ENCODE assay signal across 35 cellular contexts in genomic region chr10:44201011-44201410, GRCh38.
DNase-seq lines count a peak whose midpoint lies in the region; ATAC-seq, FAIRE-seq and TF ChIP-seq lines count a peak whose summit lies in the region.
"Had no signal": no experiment of that assay in that cellular context is flagged by ENCODE, and none has a peak within 500 bp of the region (broad histone marks: within the 10 kb centered on the region; RNA-seq: fewer than 3 reads in every experiment).

No MANE protein-coding gene starts in this region.

- H3K36me3 ChIP-seq in HEK293 (ENCODE audit: control insufficient read depth in 2 of 2, insufficient read depth in 1 of 2, low read length in 2 of 2) (no peaks in the 10 kb centered on the region), HepG2 (replicated peaks in 1 of 2; ENCODE audit: control insufficient read depth in 1 of 2, insufficient read depth in 2 of 2, low read length in 2 of 2) (no peaks in the 10 kb centered on the region), lung (ENCODE audit: control insufficient read depth in 2 of 2, insufficient read depth in 2 of 2, low read length in 2 of 2) (no peaks in the 10 kb centered on the region), lower lobe of right lung (no peaks in the 10 kb centered on the region)
- H3K36me3 ChIP-seq: BE2C; BLaER1; BLaER1 treated with 17β-estradiol and CSF1 and Interleukin-3, amounts not matched to agents 10 nM and 100 nM had no signal

- H4K20me1 ChIP-seq in HepG2 (ENCODE audit: insufficient read depth, low read length), result no peaks in the 10 kb centered on the region
- H4K20me1 ChIP-seq: BLaER1; BLaER1 treated with 17β-estradiol and CSF1 and Interleukin-3, amounts not matched to agents 10 nM and 100 nM had no signal

- no peak overlapping the region for H3K9ac ChIP-seq in HepG2 (ENCODE audit: insufficient read depth, low read depth, low read length)
- H3K9ac ChIP-seq: BLaER1; BLaER1 treated with 17β-estradiol and CSF1 and Interleukin-3, amounts not matched to agents 10 nM and 100 nM had no signal

- DNase-seq in activated CD8-positive, alpha-beta T cell treated with anti-CD3 and anti-CD28 coated beads, Interleukin-2, amount 10 ng/mL, durations not matched to agents 7 days and 5 days, result peak; percentile 4
- no peak for DNase-seq in activated CD8-positive, alpha-beta T cell treated with anti-CD3 and anti-CD28 coated beads for 36 hours
- no peak for DNase-seq in HepG2 (ENCODE audit: low spot score)
- DNase-seq in lung (ENCODE audit: low spot score), result peak; percentile 17
- no peak for DNase-seq in lower lobe of right lung
- no peak for DNase-seq in effector CD8-positive, alpha-beta T cell (lab: John Stamatoyannopoulos, UW)
- DNase-seq in stimulated activated naive CD4-positive, alpha-beta T cell treated with Interleukin-2 at 50 U/mL for 16 hours (lab: John Stamatoyannopoulos, UW), result no peak
- DNase-seq: 8988T; ACHN; AML-193; BE2C; Caco-2; Calu3; CD4-positive, alpha-beta memory T cell; CD4-positive, alpha-beta T cell; CD4-positive, CD25-positive, alpha-beta regulatory T cell; CD8-positive, alpha-beta memory T cell; CD8-positive, alpha-beta T cell; COR-L47; DMS153; DMS53; DMS79; DMS79 treated with DMSO at 0.1 percent for 48 hours; DND-41; EL had no signal

- intact Hi-C loops in activated CD8-positive, alpha-beta T cell treated with anti-CD3 and anti-CD28 coated beads for 36 hours (cut with micrococcal nuclease), result no loop called here
- intact Hi-C loops in HepG2 (cut with micrococcal nuclease; ENCODE audit: unreplicated experiment), result no loop called here
- intact Hi-C loops in lower lobe of right lung (cut with DNase I), result no loop called here

- no peaks in the 10 kb centered on the region for H3K79me2 ChIP-seq in HepG2 (ENCODE audit: insufficient read depth, low read length)

- no TSS peak for BruUV-seq in HepG2 (replicated peaks; lab: Mats Ljungman, UMichigan)

- TF ChIP-seq CTCF in activated CD8-positive, alpha-beta T cell treated with anti-CD3 and anti-CD28 coated beads for 36 hours (IDR thresholded peaks at IDR 0.05), result no peak
- TF ChIP-seq CTCF in HEK293 (tag by site-specific recombination; IDR thresholded peaks at IDR 0.05) (no peak), HepG2 (CRISPR knock-in tag; IDR thresholded peaks at IDR 0.05) (no peak), lung (IDR thresholded peaks at IDR 0.05; ENCODE audit: control extremely low read depth, extremely low read depth) (no peak), lower lobe of right lung (IDR thresholded peaks at IDR 0.05) (no peak)

- no peaks in the 10 kb centered on the region for H3K4me1 Mint-ChIP-seq in activated CD8-positive, alpha-beta T cell treated with anti-CD3 and anti-CD28 coated beads, Interleukin-2, amount 10 ng/mL, durations not matched to agents 7 days and 5 days (ENCODE audit: low read depth)
- H3K4me1 Mint-ChIP-seq in activated CD8-positive, alpha-beta T cell treated with anti-CD3 and anti-CD28 coated beads for 36 hours (ENCODE audit: low read depth), result no peaks in the 10 kb centered on the region
- H3K4me1 Mint-ChIP-seq: B cell; CD14-positive monocyte; CD4-positive, alpha-beta memory T cell; CD4-positive, CD25-positive, alpha-beta regulatory T cell; CD8-positive, alpha-beta memory T cell had no signal

- TF ChIP-seq EP300 in HepG2 (IDR thresholded peaks at IDR 0.05; ENCODE audit: low read depth in 2 of 2, low read length in 2 of 2), result no peak
- no peak for TF ChIP-seq EP300 in HepG2 (CRISPR knock-in tag; IDR thresholded peaks at IDR 0.05; ENCODE audit: borderline replicate concordance)

- POLR2A ChIA-PET in activated CD8-positive, alpha-beta T cell treated with anti-CD3 and anti-CD28 coated beads, Interleukin-2, amount 10 ng/mL, durations not matched to agents 7 days and 5 days (lab: Charles Lee), result no interaction called here
- POLR2A ChIA-PET in activated CD8-positive, alpha-beta T cell treated with anti-CD3 and anti-CD28 coated beads for 36 hours (lab: Charles Lee), result no interaction called here
- POLR2A ChIA-PET in HEK293 (lab: Yijun Ruan, JAX) (no interaction called here), HepG2 (lab: Yijun Ruan, JAX) (no interaction called here)

- in situ Hi-C loops in HepG2 (cut with HindIII; ENCODE audit: extremely low pct_ligation_motif_present, low pct_unique_long_range_greater_than_20kb), result no loop called here

- no peak for FAIRE-seq in HepG2 (lab: Jason Lieb, UNC)
- FAIRE-seq: A204.1, A549, D721Med had no signal

- ATAC-seq in activated CD8-positive, alpha-beta T cell treated with anti-CD3 and anti-CD28 coated beads, Interleukin-2, amount 10 ng/mL, durations not matched to agents 7 days and 5 days, result no peak
- no peak for ATAC-seq in activated CD8-positive, alpha-beta T cell treated with anti-CD3 and anti-CD28 coated beads for 36 hours
- ATAC-seq in HepG2 (no peak), lung (ENCODE audit: insufficient read depth, low FRiP score) (no peak), lower lobe of right lung (no peak)
- ATAC-seq: A549; CD8-positive, alpha-beta T cell had no signal

- no peak overlapping the region for H2AFZ ChIP-seq in HepG2 (ENCODE audit: low read length)

- no peak overlapping the region for H3K27ac Mint-ChIP-seq in activated CD8-positive, alpha-beta T cell treated with anti-CD3 and anti-CD28 coated beads, Interleukin-2, amount 10 ng/mL, durations not matched to agents 7 days and 5 days
- H3K27ac Mint-ChIP-seq in activated CD8-positive, alpha-beta T cell treated with anti-CD3 and anti-CD28 coated beads for 36 hours, result no peak overlapping the region
- H3K27ac Mint-ChIP-seq: B cell; CD4-positive, alpha-beta T cell; CD4-positive, CD25-positive, alpha-beta regulatory T cell; CD8-positive, alpha-beta memory T cell; CD8-positive, alpha-beta T cell had no signal

- no peaks in the 10 kb centered on the region for H3K27me3 ChIP-seq in HepG2 (ENCODE audit: control insufficient read depth in 1 of 2, insufficient read depth in 2 of 2, low read length in 2 of 2)
- H3K27me3 ChIP-seq in lung (ENCODE audit: control insufficient read depth, insufficient read depth), result no peaks in the 10 kb centered on the region
- H3K27me3 ChIP-seq in lower lobe of right lung (ENCODE audit: low read depth), result no peaks in the 10 kb centered on the region
- H3K27me3 ChIP-seq: BE2C; BLaER1; BLaER1 treated with 17β-estradiol and CSF1 and Interleukin-3, amounts not matched to agents 10 nM and 100 nM had no signal

- CTCF ChIA-PET in activated CD8-positive, alpha-beta T cell treated with anti-CD3 and anti-CD28 coated beads, Interleukin-2, amount 10 ng/mL, durations not matched to agents 7 days and 5 days (lab: Charles Lee), result no interaction called here
- CTCF ChIA-PET in activated CD8-positive, alpha-beta T cell treated with anti-CD3 and anti-CD28 coated beads for 36 hours (lab: Charles Lee), result no interaction called here
- CTCF ChIA-PET in HEK293 (lab: Yijun Ruan, JAX) (no interaction called here), HepG2 (lab: Yijun Ruan, JAX; ENCODE audit: low intra/inter-chr PET ratio, low total read pairs) (no interaction called here)

- no peak overlapping the region for H3K4me3 Mint-ChIP-seq in activated CD8-positive, alpha-beta T cell treated with anti-CD3 and anti-CD28 coated beads, Interleukin-2, amount 10 ng/mL, durations not matched to agents 7 days and 5 days
- no peak overlapping the region for H3K4me3 Mint-ChIP-seq in activated CD8-positive, alpha-beta T cell treated with anti-CD3 and anti-CD28 coated beads for 36 hours
- H3K4me3 Mint-ChIP-seq: B cell; CD14-positive monocyte; CD4-positive, alpha-beta memory T cell; CD4-positive, alpha-beta T cell; CD4-positive, CD25-positive, alpha-beta regulatory T cell; CD8-positive, alpha-beta memory T cell; CD8-positive, alpha-beta T cell had no signal

- 47% methylated on average over 6 of the region's 6 CpGs for WGBS in HepG2 (ENCODE audit: low lambda C conversion rate)
- 94% methylated on average over 6 of the region's 6 CpGs for WGBS in lung, 2 donors

- H3K4me3 ChIP-seq in HEK293 (ENCODE audit: low read depth, low read length) (no peak overlapping the region), HepG2 (replicated peaks in 1 of 3; ENCODE audit: insufficient read depth in 1 of 3, low read depth in 2 of 3, low read length in 3 of 3) (no peak overlapping the region), lung (no peak overlapping the region), lower lobe of right lung (no peak overlapping the region)
- H3K4me3 ChIP-seq: A549; BLaER1; BLaER1 treated with 17β-estradiol and CSF1 and Interleukin-3, amounts not matched to agents 10 nM and 100 nM had no signal

- H3K4me1 ChIP-seq in HEK293 (ENCODE audit: control insufficient read depth, insufficient read depth, low read length) (peaks cover 11% of the 10 kb centered on the region), HepG2 (ENCODE audit: insufficient read depth, low read length) (peaks cover 44% of the 10 kb centered on the region), lung (ENCODE audit: control insufficient read depth in 2 of 2, insufficient read depth in 2 of 2, low read length in 2 of 2) (no peaks in the 10 kb centered on the region), lower lobe of right lung (no peaks in the 10 kb centered on the region)
- H3K4me1 ChIP-seq: BE2C, BLaER1, Caco-2 had no signal

- H3K27me3 Mint-ChIP-seq in activated CD8-positive, alpha-beta T cell treated with anti-CD3 and anti-CD28 coated beads, Interleukin-2, amount 10 ng/mL, durations not matched to agents 7 days and 5 days (ENCODE audit: low read depth), result no peaks in the 10 kb centered on the region
- peaks cover 3% of the 10 kb centered on the region for H3K27me3 Mint-ChIP-seq in activated CD8-positive, alpha-beta T cell treated with anti-CD3 and anti-CD28 coated beads for 36 hours
- H3K27me3 Mint-ChIP-seq: B cell; CD4-positive, CD25-positive, alpha-beta regulatory T cell had no signal

- H3K9me3 Mint-ChIP-seq in activated CD8-positive, alpha-beta T cell treated with anti-CD3 and anti-CD28 coated beads, Interleukin-2, amount 10 ng/mL, durations not matched to agents 7 days and 5 days (ENCODE audit: insufficient read depth), result no peaks in the 10 kb centered on the region
- H3K9me3 Mint-ChIP-seq in activated CD8-positive, alpha-beta T cell treated with anti-CD3 and anti-CD28 coated beads for 36 hours, result no peaks in the 10 kb centered on the region

- TF ChIP-seq RAD21 in HepG2 (CRISPR knock-in tag; IDR thresholded peaks at IDR 0.05), result no peak

- H3K9me3 ChIP-seq in HEK293 (ENCODE audit: control insufficient read depth, insufficient read depth, low read depth, low read length), result no peaks in the 10 kb centered on the region
- H3K9me3 ChIP-seq in HepG2 (ENCODE audit: low read length), result peaks cover 12% of the 10 kb centered on the region; the same call in 1 of the 2 replicates
- no peaks in the 10 kb centered on the region for H3K9me3 ChIP-seq in lung (ENCODE audit: control insufficient read depth in 2 of 2, insufficient read depth in 1 of 2, low read length in 1 of 2)
- H3K9me3 ChIP-seq in lower lobe of right lung, result no peaks in the 10 kb centered on the region
- H3K9me3 ChIP-seq: BE2C, Caco-2 had no signal

- H3K4me2 ChIP-seq in HepG2 (ENCODE audit: low read depth, low read length), result no peak overlapping the region
- H3K4me2 ChIP-seq: A549; BLaER1; BLaER1 treated with 17β-estradiol and CSF1 and Interleukin-3, amounts not matched to agents 10 nM and 100 nM had no signal

- H3K27ac ChIP-seq in HEK293 (ENCODE audit: extremely low read depth, low read depth, low read length) (no peak overlapping the region), HepG2 (ENCODE audit: extremely low read length, insufficient read depth, low read length) (no peak overlapping the region), lung (ENCODE audit: low read depth in 1 of 2, low read length in 1 of 2) (no peak overlapping the region), lower lobe of right lung (no peak overlapping the region)
- H3K27ac ChIP-seq: 22Rv1; A549; BLaER1; BLaER1 treated with 17β-estradiol and CSF1 and Interleukin-3, amounts not matched to agents 10 nM and 100 nM; C4-2B had no signal

- no peak for TF ChIP-seq POLR2A in HepG2 (IDR thresholded peaks at IDR 0.05; ENCODE audit: insufficient read depth in 1 of 2, low read depth in 2 of 2, low read length in 2 of 2)

- no peaks in the 10 kb centered on the region for H3K36me3 Mint-ChIP-seq in activated CD8-positive, alpha-beta T cell treated with anti-CD3 and anti-CD28 coated beads, Interleukin-2, amount 10 ng/mL, durations not matched to agents 7 days and 5 days (ENCODE audit: low read depth)
- no peaks in the 10 kb centered on the region for H3K36me3 Mint-ChIP-seq in activated CD8-positive, alpha-beta T cell treated with anti-CD3 and anti-CD28 coated beads for 36 hours (ENCODE audit: low read depth)
- H3K36me3 Mint-ChIP-seq: CD14-positive monocyte; CD4-positive, alpha-beta memory T cell; CD4-positive, CD25-positive, alpha-beta regulatory T cell; CD8-positive, alpha-beta T cell had no signal

Comparison
In these comparisons a context has a peak if more than half of its experiments do, and no peak if none do; other contexts are left out.
1. DNase-seq: peak in activated CD8-positive, alpha-beta T cell treated with anti-CD3 and anti-CD28 coated beads, Interleukin-2, amount 10 ng/mL, durations not matched to agents 7 days and 5 days (single experiment) and lung (single experiment); none in activated CD8-positive, alpha-beta T cell treated with anti-CD3 and anti-CD28 coated beads for 36 hours (single experiment), HepG2 (single experiment), lower lobe of right lung (single experiment), effector CD8-positive, alpha-beta T cell (single experiment) and stimulated activated naive CD4-positive, alpha-beta T cell treated with Interleukin-2 at 50 U/mL for 16 hours (single experiment).